Comparison of ENCODE assay signal across 9 cellular contexts in genomic region chr12:26878661-26879119, GRCh38. TPM values are rescaled to one million over a fixed set of nuclear protein-coding genes. Genes with fewer than 3 reads are reported as not detected.
A peak's percentile ranks its signal among the peaks of the same experiment; 100 is the strongest.
DNase-seq lines count a peak whose midpoint lies in the region; ATAC-seq, FAIRE-seq and TF ChIP-seq lines count a peak whose summit lies in the region.
"Had no signal": no experiment of that assay in that cellular context is flagged by ENCODE, and none has a peak within 500 bp of the region (broad histone marks: within the 10 kb centered on the region; RNA-seq: fewer than 3 reads in every experiment).

No MANE protein-coding gene starts in this region.

- H3K36me3 ChIP-seq in upper lobe of left lung, result no peaks in the 10 kb centered on the region

- WGBS in upper lobe of left lung, 2 donors, result 22 to 37% methylated on average over 6 of the region's 6 CpGs

- peak; percentile 82 for ATAC-seq in GM18517 (IDR thresholded peaks at IDR 0.05; ENCODE audit: unreplicated experiment)
- peak; percentile 81 for ATAC-seq in HG03460 (IDR thresholded peaks at IDR 0.05; ENCODE audit: unreplicated experiment)
- ATAC-seq in upper lobe of left lung (ENCODE audit: low FRiP score in 2 of 2), result peak; percentile 58 to 63
- no peak for ATAC-seq in GM19455 (IDR thresholded peaks at IDR 0.05; ENCODE audit: unreplicated experiment)
- ATAC-seq in GM19328 (IDR thresholded peaks at IDR 0.05; ENCODE audit: unreplicated experiment), result no peak

- TF ChIP-seq CTCF in upper lobe of left lung (IDR thresholded peaks at IDR 0.05), result no peak

- no peak for TF ChIP-seq EP300 in upper lobe of left lung (IDR thresholded peaks at IDR 0.05)

- no peak overlapping the region for H3K4me3 ChIP-seq in upper lobe of left lung

- peaks cover 5 to 10% (median 10%) of the 10 kb centered on the region in 4 donors for H3K4me1 ChIP-seq in upper lobe of left lung

- no peaks in the 10 kb centered on the region for H3K9me3 ChIP-seq in upper lobe of left lung

- no peak overlapping the region for H3K27ac ChIP-seq in upper lobe of left lung

- no peak for FAIRE-seq in H54 (lab: Jason Lieb, UNC)
- FAIRE-seq: H1 had no signal

- no peak for TF ChIP-seq POLR2A in upper lobe of left lung (IDR thresholded peaks at IDR 0.05)
- TF ChIP-seq POLR2A in H54 (IDR thresholded peaks at IDR 0.05; ENCODE audit: low read depth, low read length), result no peak

- DNase-seq in SHP77 treated with DMSO at 0.1 percent for 48 hours (lab: John Stamatoyannopoulos, UW) (peak; percentile 70), inferior parietal cortex (ENCODE audit: extremely low spot score) (peak; percentile 41), upper lobe of left lung (peak; percentile 24 to 51), H54 (ENCODE audit: insufficient read length, low spot score) (no peak)

- H3K27me3 ChIP-seq in upper lobe of left lung, result no peaks in the 10 kb centered on the region

RNA-seq across cellular contexts. Expression of gene ITPR2, which starts 45.7 kb away (rescaled TPM):
- 100 to 1,000 TPM in 1 of 6 donors, 10 to 100 TPM in 5; 35.5 to 115 (median 45.0) TPM for total RNA-seq in upper lobe of left lung

RNA-seq across cellular contexts. Expression of gene INTS13, which starts 59.1 kb away (rescaled TPM):
- total RNA-seq in upper lobe of left lung, result 10 to 100 TPM in 4 of 6 donors, 1 to 10 TPM in 2; 7.2 to 16.8 (median 11.5) TPM

RNA-seq across cellular contexts. Expression of gene FGFR1OP2, which starts 59.6 kb away (rescaled TPM):
- total RNA-seq in upper lobe of left lung, result 10 to 100 TPM; 30.3 to 89.7 (median 53.7) TPM

Comparison
In these comparisons a context has a peak if more than half of its experiments do, and no peak if none do; other contexts are left out.
1. ATAC-seq: peak in GM18517 (single experiment), HG03460 (single experiment) and upper lobe of left lung (2 of 2); none in GM19455 (single experiment) and GM19328 (single experiment).